ENCODE assay signal across 7 cellular contexts in genomic region chr2:86336350-86337234, GRCh38. TPM values are rescaled to one million over a fixed set of nuclear protein-coding genes. Genes with fewer than 3 reads are reported as not detected.
DNase-seq lines count a peak whose midpoint lies in the region; ATAC-seq, FAIRE-seq and TF ChIP-seq lines count a peak whose summit lies in the region.

No MANE protein-coding gene starts in this region.

- H3K4me1 ChIP-seq in parathyroid adenoma = peaks cover 16% of the 10 kb centered on the region

- H2AFZ ChIP-seq in parathyroid adenoma = peak overlapping the region; percentile 87

- no peaks in the 10 kb centered on the region for H3K36me3 ChIP-seq in parathyroid adenoma (ENCODE audit: control insufficient read depth, insufficient read depth, low read length)

- TF ChIP-seq CTCF in fibroblast of the aortic adventitia (IDR thresholded peaks at IDR 0.05; ENCODE audit: insufficient read depth, low read length) (no peak), parathyroid adenoma (IDR thresholded peaks at IDR 0.05) (no peak)

- H3K9ac ChIP-seq in parathyroid adenoma = peak overlapping the region; percentile 7

- FAIRE-seq in urothelium cell line (lab: Jason Lieb, UNC) = no peak

- H3K27ac ChIP-seq in parathyroid adenoma = peak overlapping the region; percentile 41

- peak overlapping the region; percentile 71 for H3K4me2 ChIP-seq in parathyroid adenoma (ENCODE audit: low read length)

- H3K4me3 ChIP-seq in fibroblast of the aortic adventitia (ENCODE audit: low read depth, low read length) (peak overlapping the region; percentile 37), parathyroid adenoma (ENCODE audit: low read depth, low read length) (peak overlapping the region; percentile 20)

- DNase-seq in SK-N-DZ (ENCODE audit: low spot score) (peak; percentile 19), fibroblast of the aortic adventitia (ENCODE audit: low read depth) (no peak), urothelium cell line (ENCODE audit: low spot score) (no peak), NCI-H2029 treated with DMSO at 0.1 percent for 48 hours (lab: John Stamatoyannopoulos, UW) (no peak)

- H3K79me2 ChIP-seq in parathyroid adenoma = no peaks in the 10 kb centered on the region

- H3K9me3 ChIP-seq in parathyroid adenoma (ENCODE audit: control insufficient read depth, low read length) = no peaks in the 10 kb centered on the region

- no peaks in the 10 kb centered on the region for H3K27me3 ChIP-seq in parathyroid adenoma (ENCODE audit: control insufficient read depth, insufficient read depth, low read length)

- ATAC-seq in GM19351 (IDR thresholded peaks at IDR 0.05; ENCODE audit: unreplicated experiment) = peak; percentile 9
- ATAC-seq in GM18870 (IDR thresholded peaks at IDR 0.05; ENCODE audit: unreplicated experiment) = no peak

RNA-seq across cellular contexts. Expression of gene REEP1, which starts 0.8 kb away (rescaled TPM):
- polyA plus RNA-seq in SK-N-DZ (2014; cell fraction: cytosol; rRNA removed) = 15.2 and 16.7 TPM in 2 replicates
- 8.2 and 9.4 TPM in 2 replicates for polyA plus RNA-seq in SK-N-DZ (2014; cell fraction: nucleus; rRNA removed)
- 0.27 TPM in 1 of 2 replicates, not detected in the other for total RNA-seq in fibroblast of the aortic adventitia (ENCODE audit: low replicate concordance)
